In genomic region chr4:143185253-143186107, GRCh38 we compare ENCODE assay signal across 8 cellular contexts. TPM values are rescaled to one million over a fixed set of nuclear protein-coding genes. Genes with fewer than 3 reads are reported as not detected.
DNase-seq lines count a peak whose midpoint lies in the region; ATAC-seq and TF ChIP-seq lines count a peak whose summit lies in the region.

No MANE protein-coding gene starts in this region.

- H3K27me3 ChIP-seq in SJCRH30 (no peaks in the 10 kb centered on the region), duodenal mucosa (ENCODE audit: control insufficient read depth in 1 of 2, insufficient read depth in 2 of 2, low read length in 2 of 2) (no peaks in the 10 kb centered on the region), tibial nerve (no peaks in the 10 kb centered on the region)

- TF ChIP-seq EP300 in tibial nerve (IDR thresholded peaks at IDR 0.05): no peak

- TF ChIP-seq POLR2A in tibial nerve (IDR thresholded peaks at IDR 0.05): no peak

- H3K27me3 Mint-ChIP-seq in memory B cell: no peaks in the 10 kb centered on the region

- 0 to 1% methylated on average over 17 to 32 of the region's 50 CpGs for whole genome bisulfite sequencing in tibial nerve, 2 donors

- H3K36me3 Mint-ChIP-seq in memory B cell: peaks cover 5% of the 10 kb centered on the region

- H3K4me1 ChIP-seq in SJCRH30 (peaks cover 6% of the 10 kb centered on the region; the same call in 1 of the 2 replicates), duodenal mucosa (ENCODE audit: control insufficient read depth in 1 of 2, insufficient read depth in 2 of 2, low read length in 2 of 2) (peaks cover 30 to 41% of the 10 kb centered on the region in 2 donors), tibial nerve (peaks cover 0 to 69% (median 19%) of the 10 kb centered on the region in 4 donors)

- H3K9ac ChIP-seq in duodenal mucosa (ENCODE audit: low read depth in 1 of 2, low read length in 2 of 2): peak overlapping the region; percentile 83 to 95

- H3K4me3 ChIP-seq in SJCRH30 (peak overlapping the region; percentile 96), duodenal mucosa (ENCODE audit: low read depth in 1 of 2, low read length in 2 of 2) (peak overlapping the region; percentile 98), tibial nerve (peak overlapping the region; percentile 68 to 93 (median 86))

- H3K27ac ChIP-seq in SJCRH30 (peak overlapping the region; percentile 75), duodenal mucosa (ENCODE audit: low read depth, low read length) (peak overlapping the region; percentile 92), tibial nerve (peak overlapping the region; percentile 86 to 97 (median 93))

- H3K9me3 Mint-ChIP-seq in memory B cell: no peaks in the 10 kb centered on the region

- peak overlapping the region; percentile 87 for H3K4me3 Mint-ChIP-seq in memory B cell

- DNase-seq in AG08395 (ENCODE audit: low spot score): peak; percentile 2
- DNase-seq in SJCRH30: peak in 1 of 2 experiments; percentile 16
- DNase-seq in memory B cell (ENCODE audit: low spot score in 2 of 2): no peak
- DNase-seq in tibial nerve (ENCODE audit: low spot score in 2 of 2): no peak
- DNase-seq in 8988T: no peak

- H3K9me3 ChIP-seq in SJCRH30 (replicated peaks): no peaks in the 10 kb centered on the region
- no peaks in the 10 kb centered on the region for H3K9me3 ChIP-seq in duodenal mucosa (ENCODE audit: control insufficient read depth in 1 of 2, low read length in 2 of 2)
- H3K9me3 ChIP-seq in tibial nerve: no peaks in the 10 kb centered on the region

- ATAC-seq in GM18519 (IDR thresholded peaks at IDR 0.05; ENCODE audit: low FRiP score, unreplicated experiment): peak; percentile 8
- peak; percentile 16 for ATAC-seq in HG02981 (IDR thresholded peaks at IDR 0.05; ENCODE audit: unreplicated experiment)
- ATAC-seq in memory B cell (ENCODE audit: low read depth): peak; percentile 6

- H3K36me3 ChIP-seq in SJCRH30: peaks cover 10% of the 10 kb centered on the region; the same call in 1 of the 2 replicates
- H3K36me3 ChIP-seq in duodenal mucosa (ENCODE audit: control insufficient read depth in 1 of 2, insufficient read depth in 2 of 2, low read length in 2 of 2): no peaks in the 10 kb centered on the region
- H3K36me3 ChIP-seq in tibial nerve: peaks cover 0 to 5% (median 0%) of the 10 kb centered on the region in 3 donors

- peaks cover 32% of the 10 kb centered on the region for H3K4me1 Mint-ChIP-seq in memory B cell

- H3K27ac Mint-ChIP-seq in memory B cell: peak overlapping the region; percentile 97

- no peak for TF ChIP-seq CTCF in tibial nerve (IDR thresholded peaks at IDR 0.05)

RNA-seq across cellular contexts. Expression of gene USP38, which starts 0.8 kb away (rescaled TPM):
- 21.0 and 22.3 TPM in 2 replicates for total RNA-seq in SJCRH30 (2014; rRNA removed; shearing (Covaris generic))
- total RNA-seq in tibial nerve: 10 to 100 TPM; 18.8 to 24.1 (median 19.9) TPM
